ENCODE assay signal across 24 cellular contexts in the genomic region with DNA sequence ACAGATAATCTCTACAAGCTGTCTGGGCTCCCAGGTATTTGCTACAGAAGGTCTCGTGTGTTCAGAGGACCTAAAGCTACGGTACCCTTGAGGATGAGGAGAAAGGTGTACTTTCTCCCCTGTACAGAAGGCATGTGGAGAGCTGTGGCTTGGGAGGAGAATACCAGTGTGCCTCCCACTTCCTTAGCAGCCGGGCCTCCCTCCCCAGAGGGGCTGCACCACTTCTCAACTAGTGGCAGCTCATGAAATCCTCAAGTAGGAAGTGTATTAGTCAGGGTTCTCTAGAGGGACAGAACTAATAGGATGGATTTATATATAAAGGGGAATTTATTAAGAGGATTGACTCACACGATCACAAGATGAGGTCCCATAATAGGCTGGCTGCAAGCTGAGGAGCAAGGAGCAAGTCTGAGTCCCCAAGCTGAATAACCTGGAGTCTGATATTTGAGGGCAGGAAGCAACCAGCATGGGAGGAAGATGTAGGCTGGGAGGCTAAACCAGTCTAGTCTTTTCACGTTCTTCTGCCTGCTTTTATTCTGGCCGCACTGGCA. TPM values are rescaled to one million over a fixed set of nuclear protein-coding genes. Genes with fewer than 3 reads are reported as not detected.
A peak's percentile ranks its signal among the peaks of the same experiment; 100 is the strongest.
DNase-seq lines count a peak whose midpoint lies in the region; ATAC-seq and TF ChIP-seq lines count a peak whose summit lies in the region.
"Had no signal": no experiment of that assay in that cellular context is flagged by ENCODE, and none has a peak within 500 bp of the region (broad histone marks: within the 10 kb centered on the region; RNA-seq: fewer than 3 reads in every experiment).

No MANE protein-coding gene starts in this region.

- TF ChIP-seq CTCF in fibroblast of mammary gland (conservative IDR thresholded peaks at IDR 0.05; ENCODE audit: control insufficient read depth, insufficient read depth, low read depth, low read length): no peak
- no peak for TF ChIP-seq CTCF in upper lobe of left lung (IDR thresholded peaks at IDR 0.05)
- TF ChIP-seq CTCF in colonic mucosa (IDR thresholded peaks at IDR 0.05): no peak

- H3K4me3 Mint-ChIP-seq in CD8-positive, alpha-beta memory T cell: no peak overlapping the region
- H3K4me3 Mint-ChIP-seq: activated naive CD8-positive, alpha-beta T cell; GM23338; neural progenitor cell; stimulated activated naive CD8-positive, alpha-beta T cell treated with anti-CD3 and anti-CD28 coated beads, Interleukin-15, Interleukin-2, amounts not matched to agents 100 ng/mL and 50 ng/mL, for 24 hours; T-helper 1 cell treated with Interleukin-12 subunit alpha and Interleukin-12 subunit beta and Interleukin-4 antibody, amounts not matched to agents 30 μg/mL and 1 μg/mL, for 36 hours had no signal

- intact Hi-C loops in colonic mucosa (cut with DNase I): loop anchor here (5.0 kb wide), 1 partner anchor 55 kb away; the partner anchor contains the start of gene PPP2R5A

- no peaks in the 10 kb centered on the region for H3K27me3 ChIP-seq in CD8-positive, alpha-beta memory T cell (ENCODE audit: insufficient read depth, low read length, poor library complexity, severe bottlenecking)
- H3K27me3 ChIP-seq in upper lobe of left lung (no peaks in the 10 kb centered on the region), colonic mucosa (no peaks in the 10 kb centered on the region)
- H3K27me3 ChIP-seq: neural progenitor cell, Peyer's patch, right lobe of liver, SJSA1, tibial artery had no signal

- peak overlapping the region; percentile 12 for H3K27ac ChIP-seq in CD8-positive, alpha-beta memory T cell (ENCODE audit: low read depth, low read length)
- H3K27ac ChIP-seq in upper lobe of left lung (no peak overlapping the region), colonic mucosa (no peak overlapping the region)
- H3K27ac ChIP-seq: neural progenitor cell, Peyer's patch, right lobe of liver, SJSA1, tibial artery had no signal

- H3K9me3 ChIP-seq in CD8-positive, alpha-beta memory T cell (ENCODE audit: low read length): no peaks in the 10 kb centered on the region
- H3K9me3 ChIP-seq in upper lobe of left lung (no peaks in the 10 kb centered on the region), colonic mucosa (no peaks in the 10 kb centered on the region)
- H3K9me3 ChIP-seq: Peyer's patch, right lobe of liver, SJSA1, tibial artery had no signal

- 75 to 83% methylated on average over 6 of the region's 6 CpGs for WGBS in upper lobe of left lung, 2 donors

- H3K36me3 Mint-ChIP-seq in CD8-positive, alpha-beta memory T cell: no peaks in the 10 kb centered on the region
- H3K36me3 Mint-ChIP-seq: neural progenitor cell had no signal

- peaks cover 23 to 30% (median 27%) of the 10 kb centered on the region in 3 donors for H3K4me1 Mint-ChIP-seq in CD8-positive, alpha-beta memory T cell
- H3K4me1 Mint-ChIP-seq: GM23338 had no signal

- POLR2A ChIA-PET in CD8-positive, alpha-beta memory T cell (lab: Charles Lee): no interaction called here

- H3K9me3 Mint-ChIP-seq in CD8-positive, alpha-beta memory T cell: no peaks in the 10 kb centered on the region
- H3K9me3 Mint-ChIP-seq: GM23338; stimulated activated naive CD8-positive, alpha-beta T cell treated with anti-CD3 and anti-CD28 coated beads, Interleukin-15, Interleukin-2, amounts not matched to agents 100 ng/mL and 50 ng/mL, for 24 hours; T-helper 1 cell treated with Interleukin-12 subunit alpha and Interleukin-12 subunit beta and Interleukin-4 antibody, amounts not matched to agents 30 μg/mL and 1 μg/mL, for 36 hours had no signal

- no peaks in the 10 kb centered on the region for H3K36me3 ChIP-seq in CD8-positive, alpha-beta memory T cell (ENCODE audit: insufficient read depth, low read length)
- H3K36me3 ChIP-seq in upper lobe of left lung: no peaks in the 10 kb centered on the region
- H3K36me3 ChIP-seq in colonic mucosa: no peaks in the 10 kb centered on the region
- H3K36me3 ChIP-seq: neural progenitor cell, Peyer's patch, right lobe of liver, SJSA1, tibial artery had no signal

- peaks cover 9% of the 10 kb centered on the region for H3K4me1 ChIP-seq in CD8-positive, alpha-beta memory T cell (ENCODE audit: insufficient read depth, low read length)
- H3K4me1 ChIP-seq in upper lobe of left lung (peaks cover 10 to 44% (median 25%) of the 10 kb centered on the region in 4 donors), colonic mucosa (peaks cover 8% of the 10 kb centered on the region)
- H3K4me1 ChIP-seq: neural progenitor cell had no signal

- no peak overlapping the region for H3K4me3 ChIP-seq in CD8-positive, alpha-beta memory T cell (ENCODE audit: low read length)
- H3K4me3 ChIP-seq in fibroblast of mammary gland (ENCODE audit: control insufficient read depth, low read depth, low read length): no peak overlapping the region
- H3K4me3 ChIP-seq in upper lobe of left lung: no peak overlapping the region
- no peak overlapping the region for H3K4me3 ChIP-seq in colonic mucosa
- H3K4me3 ChIP-seq: GM23338, neural progenitor cell, Peyer's patch, right lobe of liver, SJSA1, tibial artery had no signal

- peaks cover 0 to 2% of the 10 kb centered on the region in 2 donors for H3K27me3 Mint-ChIP-seq in CD8-positive, alpha-beta memory T cell
- H3K27me3 Mint-ChIP-seq: activated naive CD8-positive, alpha-beta T cell; stimulated activated naive CD8-positive, alpha-beta T cell treated with anti-CD3 and anti-CD28 coated beads, Interleukin-15, Interleukin-2, amounts not matched to agents 100 ng/mL and 50 ng/mL, for 24 hours had no signal

- H3K9ac ChIP-seq in colonic mucosa (ENCODE audit: low read depth in 2 of 2, low read length in 2 of 2): no peak overlapping the region
- H3K9ac ChIP-seq: neural progenitor cell had no signal

- H3K27ac Mint-ChIP-seq in CD8-positive, alpha-beta memory T cell: peak overlapping the region in 5 of 8 donors; percentile 29 to 80 (median 44)
- H3K27ac Mint-ChIP-seq: activated naive CD8-positive, alpha-beta T cell; GM23338; neural progenitor cell; stimulated activated naive CD8-positive, alpha-beta T cell treated with anti-CD3 and anti-CD28 coated beads, Interleukin-15, Interleukin-2, amounts not matched to agents 100 ng/mL and 50 ng/mL, for 24 hours; T-helper 1 cell treated with Interleukin-12 subunit alpha and Interleukin-12 subunit beta and Interleukin-4 antibody, amounts not matched to agents 30 μg/mL and 1 μg/mL, for 36 hours had no signal

- no peak for TF ChIP-seq POLR2A in upper lobe of left lung (IDR thresholded peaks at IDR 0.05)

- no peak for ATAC-seq in upper lobe of left lung (ENCODE audit: low FRiP score in 2 of 2)
- no peak for ATAC-seq in GM21423 (IDR thresholded peaks at IDR 0.05; ENCODE audit: unreplicated experiment)
- no peak for ATAC-seq in HG03442 (IDR thresholded peaks at IDR 0.05; ENCODE audit: unreplicated experiment)
- ATAC-seq: GM23338, right lobe of liver had no signal

- CTCF ChIA-PET in CD8-positive, alpha-beta memory T cell (lab: Charles Lee): no interaction called here

- no peak for DNase-seq in CD8-positive, alpha-beta memory T cell
- DNase-seq in KBM-7 (peak; percentile 63), NOMO-1 treated with dmso at 0.1 percent for 144 hours (lab: John Stamatoyannopoulos, UW; ENCODE audit: unreplicated experiment) (peak; percentile 10), fibroblast of mammary gland (ENCODE audit: low read depth) (peak; percentile 33), upper lobe of left lung (no peak), colonic mucosa (no peak)
- DNase-seq: activated CD4-positive, alpha-beta T cell treated with anti-CD3 and anti-CD28 coated beads, Interleukin-2, amount 50 U/mL, for 1 hour; activated CD8-positive, alpha-beta memory T cell treated with anti-CD3 and anti-CD28 coated beads, Interleukin-2, amount 50 U/mL, for 4 hours; aorta; dermis blood vessel endothelial cell; glutamatergic neuron; NCI-H1417; NCI-H2081 treated with DMSO at 0.1 percent for 48 hours; Peyer's patch; right lobe of liver; tibial artery had no signal

- no peak for TF ChIP-seq EP300 in upper lobe of left lung (IDR thresholded peaks at IDR 0.05)

- in situ Hi-C loops in KBM-7 (cut with MboI; ENCODE audit: low pct_unique_long_range_greater_than_20kb, low sequenced_read_pairs): no loop called here

RNA-seq across cellular contexts. Expression of gene PPP2R5A, which starts 53.1 kb away (rescaled TPM):
- 10 to 100 TPM; 46.1 to 46.9 TPM for total RNA-seq in CD8-positive, alpha-beta memory T cell
- polyA plus RNA-seq in CD8-positive, alpha-beta memory T cell: 51.9 TPM
- total RNA-seq in upper lobe of left lung (100 to 1,000 TPM in 1 of 6 donors, 10 to 100 TPM in 5; 71.2 to 130 (median 88.5) TPM), colonic mucosa (10 to 100 TPM; 62.4 to 78.2 TPM)

Comparison
In these comparisons a context has a peak if more than half of its experiments do, and no peak if none do; other contexts are left out.
1. DNase-seq: peak in KBM-7 (single experiment), NOMO-1 treated with dmso at 0.1 percent for 144 hours (single experiment) and fibroblast of mammary gland (single experiment); none in CD8-positive, alpha-beta memory T cell (0 of 5), upper lobe of left lung (0 of 2) and colonic mucosa (single experiment).